In genomic region chr2:232260075-232260474, GRCh38 we compare ENCODE assay signal across 10 cellular contexts.
DNase-seq lines count a peak whose midpoint lies in the region; FAIRE-seq and TF ChIP-seq lines count a peak whose summit lies in the region.
"Had no signal": no experiment of that assay in that cellular context is flagged by ENCODE, and none has a peak within 500 bp of the region (broad histone marks: within the 10 kb centered on the region; RNA-seq: fewer than 3 reads in every experiment).

No MANE protein-coding gene starts in this region.

- FAIRE-seq in GM12891 (lab: Jason Lieb, UNC): no peak
- FAIRE-seq: keratinocyte had no signal

- H3K9me3 ChIP-seq in spleen: no peaks in the 10 kb centered on the region

- in situ Hi-C loops in brain microvascular endothelial cell (cut with HindIII; ENCODE audit: low pct_ligation_motif_present, low sequenced_read_pairs): no loop called here

- intact Hi-C loops in spleen (cut with DNase I; ENCODE audit: low total_unique reads): no loop called here

- H3K4me1 ChIP-seq in spleen: peaks cover 0 to 11% (median 2%) of the 10 kb centered on the region in 6 donors

- WGBS in spleen, 5 donors: 33 to 65% (median 39%) methylated on average over 3 of the region's 3 CpGs

- no peak overlapping the region for H3K27ac ChIP-seq in brain microvascular endothelial cell
- no peak overlapping the region for H3K27ac ChIP-seq in spleen

- H3K27me3 ChIP-seq in brain microvascular endothelial cell (replicated peaks) (peaks cover 3% of the 10 kb centered on the region), spleen (replicated peaks in 1 of 7) (no peaks in the 10 kb centered on the region)

- DNase-seq in AG08396 (ENCODE audit: low spot score) (peak; percentile 81), HS-5 (ENCODE audit: low read depth) (peak; percentile 92), brain microvascular endothelial cell (peak; percentile 92), kidney tubule cell (ENCODE audit: low spot score) (peak; percentile 95), spleen (no peak), iPS-NIHi7 (ENCODE audit: extremely low spot score) (no peak), NCI-H187 treated with DMSO at 0.1 percent for 48 hours (lab: John Stamatoyannopoulos, UW) (no peak), GM12891 (ENCODE audit: insufficient read length, low spot score) (no peak)
- DNase-seq: activated CD4-positive, alpha-beta T cell treated with anti-CD3 and anti-CD28 coated beads, Interleukin-2, amount 50 U/mL, for 1 hour had no signal

- H3K36me3 ChIP-seq in brain microvascular endothelial cell (replicated peaks) (peaks cover 3% of the 10 kb centered on the region), spleen (peaks cover 0 to 76% (median 21%) of the 10 kb centered on the region in 6 donors)

- H3K4me3 ChIP-seq in brain microvascular endothelial cell (ENCODE audit: low read depth, low read length) (no peak overlapping the region), spleen (no peak overlapping the region)

- no peak for TF ChIP-seq POLR2A in spleen (IDR thresholded peaks at IDR 0.05)
- no peak for TF ChIP-seq POLR2A in GM12891 (IDR thresholded peaks at IDR 0.05; ENCODE audit: low read depth, low read length)

- TF ChIP-seq CTCF in brain microvascular endothelial cell (IDR thresholded peaks at IDR 0.05; ENCODE audit: low read depth, low read length, missing control alignments) (no peak), spleen (IDR thresholded peaks at IDR 0.05 in 8 of 11, conservative IDR thresholded peaks at IDR 0.05 in 3 of 11) (no peak)

TF ChIP-seq in GM12891, 5 proteins besides CTCF, POLR2A, EP300 and RAD21:
- TF ChIP-seq POLR2AphosphoS5 (IDR thresholded peaks at IDR 0.05; ENCODE audit: low read depth, low read length): no peak
- TF ChIP-seq PAX5 (IDR thresholded peaks at IDR 0.05; ENCODE audit: insufficient read depth, low read length, severe bottlenecking): no peak
- no peak for TF ChIP-seq TAF1 (IDR thresholded peaks at IDR 0.05; ENCODE audit: low read depth, low read length)
- no peak for TF ChIP-seq POU2F2 (IDR thresholded peaks at IDR 0.05; ENCODE audit: low read depth, low read length)
- no peak for TF ChIP-seq SPI1 (IDR thresholded peaks at IDR 0.05; ENCODE audit: low read depth, low read length)
TF ChIP-seq in GM12891: peak in this region for 0.

Comparison
In these comparisons a context has a peak if more than half of its experiments do, and no peak if none do; other contexts are left out.
1. DNase-seq: peak in AG08396 (single experiment), HS-5 (single experiment), brain microvascular endothelial cell (single experiment) and kidney tubule cell (single experiment); none in spleen (single experiment), iPS-NIHi7 (single experiment), NCI-H187 treated with DMSO at 0.1 percent for 48 hours (single experiment) and GM12891 (single experiment).